Comparison of ENCODE assay signal across 8 cellular contexts in genomic region chr1:115469703-115470476, GRCh38.
DNase-seq lines count a peak whose midpoint lies in the region; ATAC-seq and TF ChIP-seq lines count a peak whose summit lies in the region.

No MANE protein-coding gene starts in this region.

- peak; percentile 96 for TF ChIP-seq CTCF in astrocyte of the cerebellum (IDR thresholded peaks at IDR 0.05; ENCODE audit: low read depth, low read length, missing control alignments)

- no peaks in the 10 kb centered on the region for H3K36me3 ChIP-seq in NT2/D1 (ENCODE audit: insufficient read depth, insufficient read length, low read length)

- H3K4me1 ChIP-seq in NT2/D1 (ENCODE audit: insufficient read depth, insufficient read length): no peaks in the 10 kb centered on the region

- H3K4me3 ChIP-seq in NT2/D1 (ENCODE audit: insufficient read length, low read depth) (no peak overlapping the region), astrocyte of the cerebellum (ENCODE audit: low read depth, low read length) (no peak overlapping the region)

- no peaks in the 10 kb centered on the region for H3K9me3 ChIP-seq in NT2/D1 (ENCODE audit: insufficient read depth, low read length)

- H3K27me3 ChIP-seq in NT2/D1 (ENCODE audit: insufficient read depth, insufficient read length): no peaks in the 10 kb centered on the region

- in situ Hi-C loops in astrocyte of the cerebellum (cut with HindIII; ENCODE audit: low sequenced_read_pairs): loop anchor here (5.0 kb wide), 1 partner anchor 333 kb away; no protein-coding TSS in a partner anchor

- H3K9ac ChIP-seq in NT2/D1 (ENCODE audit: insufficient read length, low read depth): peak overlapping the region; percentile 8

- DNase-seq in NK-92 treated with Interleukin-12 subunit alpha and Interleukin-12 subunit beta, amount 100 ng/mL, for 24 hours (lab: John Stamatoyannopoulos, UW): peak; percentile 10
- DNase-seq in NK-92 (lab: John Stamatoyannopoulos, UW; ENCODE audit: unreplicated experiment) (no peak), NT2/D1 (ENCODE audit: low read depth, low spot score) (peak; percentile 54), astrocyte of the cerebellum (ENCODE audit: low read depth) (no peak), iPS-NIHi7 (ENCODE audit: extremely low spot score) (peak; percentile 92)
- DNase-seq in stimulated activated CD4-positive, alpha-beta T cell treated with anti-CD3 and anti-CD28 coated beads, Interleukin-4, amount 100 ng/mL, for 24 hours: peak; percentile 17
- DNase-seq in effector CD4-positive, alpha-beta T cell: no peak

- peak; percentile 65 for ATAC-seq in HG03066 (IDR thresholded peaks at IDR 0.05; ENCODE audit: low read depth, unreplicated experiment)

Comparison
In these comparisons a context has a peak if more than half of its experiments do, and no peak if none do; other contexts are left out.
1. DNase-seq: peak in NK-92 treated with Interleukin-12 subunit alpha and Interleukin-12 subunit beta, amount 100 ng/mL, for 24 hours (single experiment), NT2/D1 (single experiment), iPS-NIHi7 (single experiment) and stimulated activated CD4-positive, alpha-beta T cell treated with anti-CD3 and anti-CD28 coated beads, Interleukin-4, amount 100 ng/mL, for 24 hours (single experiment); none in NK-92 (single experiment), astrocyte of the cerebellum (single experiment) and effector CD4-positive, alpha-beta T cell (single experiment).